ENCODE assay signal across 9 cellular contexts in the genomic region with DNA sequence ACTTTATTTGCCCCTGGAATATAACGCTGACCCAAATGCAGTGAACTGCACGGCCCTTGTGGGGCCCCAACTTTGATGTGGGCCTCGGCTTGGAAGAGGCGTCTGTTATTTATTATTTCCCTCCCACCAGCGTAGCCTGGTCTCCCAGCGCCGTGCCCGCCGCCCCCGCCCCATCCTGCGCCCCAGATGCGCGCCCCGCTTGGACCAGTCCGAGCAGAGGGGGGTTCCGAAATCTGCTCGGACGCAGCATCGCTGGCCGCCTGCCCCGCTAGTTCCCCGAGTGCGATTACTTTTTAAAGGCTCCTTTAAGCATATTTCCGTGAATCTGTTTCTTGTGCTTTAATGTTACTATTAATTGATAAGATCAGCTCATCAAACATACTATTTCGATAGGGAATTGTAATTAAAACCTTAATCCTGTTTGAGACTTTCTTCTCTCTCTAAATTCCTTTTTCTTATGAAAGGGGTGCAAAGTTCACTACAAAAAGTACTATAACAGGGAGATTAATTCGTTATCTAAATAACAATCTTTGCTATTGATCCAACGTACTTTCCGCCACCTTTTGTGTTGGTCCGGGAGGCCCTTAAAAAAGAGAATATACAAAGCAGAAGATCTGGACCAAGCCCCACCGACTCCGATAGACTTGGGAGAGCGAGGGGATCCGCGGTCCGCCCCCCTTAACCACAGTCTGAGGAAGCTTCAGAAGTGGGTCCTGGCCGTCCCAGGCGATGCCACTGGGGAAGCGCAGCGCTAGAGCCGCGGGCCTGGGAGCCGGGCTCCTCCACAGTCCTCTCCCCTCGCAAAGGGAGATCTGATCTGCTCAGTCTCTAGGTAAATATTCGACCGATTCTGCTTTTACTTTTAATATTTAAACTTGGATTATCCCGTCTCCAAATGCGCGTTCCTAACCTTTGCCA.
A peak's percentile ranks its signal among the peaks of the same experiment; 100 is the strongest.
DNase-seq lines count a peak whose midpoint lies in the region; ATAC-seq, FAIRE-seq and TF ChIP-seq lines count a peak whose summit lies in the region.
"Had no signal": no experiment of that assay in that cellular context is flagged by ENCODE, and none has a peak within 500 bp of the region (broad histone marks: within the 10 kb centered on the region; RNA-seq: fewer than 3 reads in every experiment).

No MANE protein-coding gene starts in this region.

- no peak for FAIRE-seq in RCC 7860 (lab: Jason Lieb, UNC)

- H4K20me1 ChIP-seq in KMS-11 (ENCODE audit: insufficient read depth), result no peaks in the 10 kb centered on the region

- no peak for ATAC-seq in HG03460 (IDR thresholded peaks at IDR 0.05; ENCODE audit: unreplicated experiment)
- ATAC-seq in HG03175 (IDR thresholded peaks at IDR 0.05; ENCODE audit: unreplicated experiment), result no peak

- H3K4me3 ChIP-seq in KMS-11 (IDR thresholded peaks at IDR 0.05; ENCODE audit: insufficient read depth, low read depth, low read length), result no peak overlapping the region
- peak overlapping the region; percentile 67 for H3K4me3 ChIP-seq in coronary artery
- H3K4me3 ChIP-seq in neuron (ENCODE audit: low read length), result peak overlapping the region; percentile 99

- H2AFZ ChIP-seq in KMS-11 (ENCODE audit: low read depth) (peak overlapping the region; percentile 38; the same call in 1 of the 2 replicates), neuron (ENCODE audit: low read depth, low read length) (no peak overlapping the region)

- H3K4me1 ChIP-seq in KMS-11 (ENCODE audit: low read depth, poor library complexity, severe bottlenecking) (peaks cover 3% of the 10 kb centered on the region), neuron (ENCODE audit: insufficient read depth, low read length) (peaks cover 38% of the 10 kb centered on the region)

- no peaks in the 10 kb centered on the region for H3K36me3 ChIP-seq in KMS-11 (ENCODE audit: insufficient read depth)
- peaks cover 76% of the 10 kb centered on the region for H3K36me3 ChIP-seq in neuron (ENCODE audit: insufficient read depth, low read length)

- DNase-seq in COLO668 (lab: John Stamatoyannopoulos, UW; ENCODE audit: unreplicated experiment), result peak; percentile 48
- DNase-seq in coronary artery (ENCODE audit: low spot score), result no peak
- no peak for DNase-seq in RCC 7860 (ENCODE audit: low spot score)
- DNase-seq in NCI-H446 treated with DMSO at 0.1 percent for 48 hours (lab: John Stamatoyannopoulos, UW), result no peak
- DNase-seq: activated CD4-positive, alpha-beta T cell treated with anti-CD3 and anti-CD28 coated beads, Interleukin-2, amount 10 ng/mL, durations not matched to agents 7 days and 5 days had no signal

- H3K4me2 ChIP-seq in KMS-11, result peak overlapping the region; percentile 45; the same call in 1 of the 2 replicates

- H3K9me3 ChIP-seq in neuron (ENCODE audit: low read length), result no peaks in the 10 kb centered on the region

- TF ChIP-seq CTCF in KMS-11 (conservative IDR thresholded peaks at IDR 0.05; ENCODE audit: low read depth, low read length) (no peak), coronary artery (IDR thresholded peaks at IDR 0.05) (no peak)

- no peaks in the 10 kb centered on the region for H3K79me2 ChIP-seq in KMS-11 (ENCODE audit: insufficient read depth, low read depth)

- H3K9ac ChIP-seq in KMS-11, result peak overlapping the region; percentile 12; the same call in 1 of the 2 replicates

- H3K27ac ChIP-seq in KMS-11 (no peak overlapping the region), coronary artery (no peak overlapping the region)

- H3K27me3 ChIP-seq in KMS-11 (ENCODE audit: insufficient read depth, low read depth) (no peaks in the 10 kb centered on the region), neuron (ENCODE audit: insufficient read depth, low read length) (no peaks in the 10 kb centered on the region)
